ENCODE assay signal across 35 cellular contexts in genomic region chr11:115475564-115475963, GRCh38. TPM values are rescaled to one million over a fixed set of nuclear protein-coding genes. Genes with fewer than 3 reads are reported as not detected.
"Had no signal": no experiment of that assay in that cellular context is flagged by ENCODE, and none has a peak within 500 bp of the region (broad histone marks: within the 10 kb centered on the region; RNA-seq: fewer than 3 reads in every experiment).

No MANE protein-coding gene starts in this region.

- ATAC-seq: activated CD8-positive, alpha-beta T cell treated with anti-CD3 and anti-CD28 coated beads for 36 hours; activated naive CD4-positive, alpha-beta T cell treated with anti-CD3 and anti-CD28 coated beads, Interleukin-2, amount 50 U/mL, for 72 hours; activated T-cell treated with anti-CD3 and anti-CD28 coated beads, Interleukin-2, amount 50 U/mL, for 4 hours; activated T-cell treated with anti-CD3 and anti-CD28 coated beads, Interleukin-2, amount 50 U/mL, for 72 hours; activated T-helper 17 cell treated with anti-CD3 and anti-CD28 coated beads, Interleukin-2, amount 50 U/mL, for 72 hours; body of pancreas had no signal

- H3K36me3 ChIP-seq: adrenal gland, brain microvascular endothelial cell, breast epithelium had no signal

- FAIRE-seq: astrocyte, TTC549 had no signal

- H3K27me3 ChIP-seq: adrenal gland, body of pancreas, brain microvascular endothelial cell, breast epithelium had no signal

- H3K9me3 ChIP-seq: adrenal gland, body of pancreas, breast epithelium had no signal

- DNase-seq: activated B cell treated with CpG ODN at 0.5 μM for 24 hours; activated CD4-positive, alpha-beta memory T cell treated with anti-CD3 and anti-CD28 coated beads for 36 hours; activated CD4-positive, alpha-beta T cell treated with anti-CD3 and anti-CD28 coated beads for 4 hours; activated CD4-positive, alpha-beta T cell treated with anti-CD3 and anti-CD28 coated beads, Interleukin-2, amount 10 ng/mL, durations not matched to agents 24 days and 14 days; activated CD4-positive, alpha-beta T cell treated with anti-CD3 and anti-CD28 coated beads, Interleukin-2, amount 50 U/mL, for 1 hour; activated CD4-positive, alpha-beta T cell treated with anti-CD3 and anti-CD28 coated beads, Interleukin-2, amount 50 U/mL, for 4 hours; activated CD4-positive, CD25-positive, alpha-beta regulatory T cell treated with anti-CD3 and anti-CD28 coated beads, Interleukin-2, amount 50 U/mL, for 72 hours; activated CD8-positive, alpha-beta memory T cell treated with anti-CD3 and anti-CD28 coated beads, Interleukin-2, amount 50 U/mL, for 4 hours; activated CD8-positive, alpha-beta T cell treated with anti-CD3 and anti-CD28 coated beads for 36 hours; activated effector memory CD4-positive, alpha-beta T cell treated with anti-CD3 and anti-CD28 coated beads, Interleukin-2, amount 50 U/mL, for 16 hours; activated gamma-delta T cell treated with Interleukin-2 at 50 U/mL for 16 hours; activated naive CD4-positive, alpha-beta T cell; activated naive CD4-positive, alpha-beta T cell treated with anti-CD3 and anti-CD28 coated beads for 36 hours; activated naive CD4-positive, alpha-beta T cell treated with anti-CD3 and anti-CD28 coated beads, Interleukin-2, amount 50 U/mL, for 16 hours; activated naive CD8-positive, alpha-beta T cell treated with anti-CD3 and anti-CD28 coated beads for 36 hours; activated T-cell treated with anti-CD3 and anti-CD28 coated beads for 4 hours; activated T-cell treated with anti-CD3 and anti-CD28 coated beads, Interleukin-2, amount 50 U/mL, for 1 hour; activated T-cell treated with anti-CD3 and anti-CD28 coated beads, Interleukin-2, amount 50 U/mL, for 4 hours; activated T-cell treated with anti-CD3 and anti-CD28 coated beads, Interleukin-2, amount 50 U/mL, for 72 hours; adrenal gland; amniotic stem cell; aorta; body of pancreas; brain microvascular endothelial cell; central memory CD4-positive, alpha-beta T cell; T-helper 1 cell; T-helper 2 cell; T-helper 9 cell had no signal

- H3K4me1 ChIP-seq: adrenal gland, body of pancreas, breast epithelium had no signal

- H3K27ac ChIP-seq: adrenal gland, body of pancreas, brain microvascular endothelial cell, breast epithelium, VCaP had no signal

- H3K4me3 ChIP-seq: adrenal gland, body of pancreas, breast epithelium had no signal

RNA-seq across cellular contexts. Expression of gene CADM1, which starts 28.7 kb away (rescaled TPM):
- total RNA-seq: activated naive CD8-positive, alpha-beta T cell treated with anti-CD3 and anti-CD28 coated beads for 36 hours; activated T-helper 1 cell treated with anti-CD3 and anti-CD28 coated beads, Interleukin-12 subunit alpha, Interleukin-12 subunit beta, Interleukin-2, Interleukin-4 antibody, amounts not matched to agents 30 ng/mL and 10 ng/mL and 1 ng/mL, durations not matched to agents 14 hours and 24 hours and 36 hours had no signal
